ENCODE assay signal across 19 cellular contexts in genomic region chr19:38721496-38721895, GRCh38. TPM values are rescaled to one million over a fixed set of nuclear protein-coding genes. Genes with fewer than 3 reads are reported as not detected.
DNase-seq lines count a peak whose midpoint lies in the region; ATAC-seq and TF ChIP-seq lines count a peak whose summit lies in the region.
"Had no signal": no experiment of that assay in that cellular context is flagged by ENCODE, and none has a peak within 500 bp of the region (broad histone marks: within the 10 kb centered on the region; RNA-seq: fewer than 3 reads in every experiment).

No MANE protein-coding gene starts in this region.

- peak overlapping the region; percentile 42 for H3K14ac ChIP-seq in neuronal stem cell (ENCODE audit: low read length)

- H3K27me3 ChIP-seq in PC-9 (ENCODE audit: insufficient read depth, low read depth) (no peaks in the 10 kb centered on the region), duodenal mucosa (ENCODE audit: control insufficient read depth in 1 of 2, insufficient read depth in 2 of 2, low read length in 2 of 2) (no peaks in the 10 kb centered on the region), neuronal stem cell (ENCODE audit: control insufficient read depth in 3 of 3, insufficient read depth in 3 of 3, low read depth in 1 of 3, low read length in 3 of 3) (no peaks in the 10 kb centered on the region), thoracic aorta (replicated peaks; ENCODE audit: insufficient read depth) (no peaks in the 10 kb centered on the region)
- no peaks in the 10 kb centered on the region for H3K27me3 ChIP-seq in CD4-positive, alpha-beta T cell (ENCODE audit: control insufficient read depth, insufficient read depth, low read length)

- POLR2A ChIA-PET in PC-9 (lab: Charles Lee; ENCODE audit: unreplicated experiment) = no interaction called here
- POLR2A ChIA-PET in CD4-positive, alpha-beta T cell (lab: Charles Lee) = no interaction called here

- H3F3A ChIP-seq in PC-9 (ENCODE audit: insufficient read depth, low read depth) = peaks cover 62% of the 10 kb centered on the region

- no peak overlapping the region for H3K4me3 Mint-ChIP-seq in CD4-positive, alpha-beta T cell
- H3K4me3 Mint-ChIP-seq: activated naive CD4-positive, alpha-beta T cell treated with anti-CD3 and anti-CD28 coated beads, Interleukin-2, amount 10 ng/mL, durations not matched to agents 7 days and 5 days; CD4-positive, CD25-positive, alpha-beta regulatory T cell had no signal

- no peak overlapping the region for H2AFZ ChIP-seq in PC-9
- H2AFZ ChIP-seq in neuronal stem cell (ENCODE audit: low read length) = no peak overlapping the region

- H3K9ac ChIP-seq in duodenal mucosa (ENCODE audit: low read depth in 1 of 2, low read length in 2 of 2) (no peak overlapping the region), neuronal stem cell (ENCODE audit: low read depth, low read length, poor library complexity) (peak overlapping the region; percentile 73)

- H3K9me3 Mint-ChIP-seq in CD4-positive, alpha-beta T cell = no peaks in the 10 kb centered on the region
- H3K9me3 Mint-ChIP-seq: activated naive CD4-positive, alpha-beta T cell treated with anti-CD3 and anti-CD28 coated beads, Interleukin-2, amount 10 ng/mL, durations not matched to agents 7 days and 5 days; CD4-positive, CD25-positive, alpha-beta regulatory T cell had no signal

- CTCF ChIA-PET in PC-9 (lab: Charles Lee) = no interaction called here
- CTCF ChIA-PET in CD4-positive, alpha-beta T cell (lab: Charles Lee) = no interaction called here

- BruUV-seq in PC-9 (replicated peaks; lab: Mats Ljungman, UMichigan) = no TSS peak

- ATAC-seq in thoracic aorta (ENCODE audit: insufficient number of reproducible peaks, low FRiP score, low read depth) = no peak
- ATAC-seq in CD4-positive, alpha-beta T cell (ENCODE audit: poor library complexity) = no peak
- ATAC-seq in GM18519 (IDR thresholded peaks at IDR 0.05; ENCODE audit: low FRiP score, unreplicated experiment) = no peak
- ATAC-seq: HCT116 had no signal

- H3K36me3 Mint-ChIP-seq in CD4-positive, alpha-beta T cell (ENCODE audit: low read depth) = peaks cover 33% of the 10 kb centered on the region

- no CpG with 5 or more reads among the region's 20 CpGs for WGBS in neuronal stem cell (ENCODE audit: extremely low coverage in 2 of 2, insufficient read length in 2 of 2, insufficient replicate concordance in 1 of 2), 2 donors

- peaks cover 24% of the 10 kb centered on the region; the same call in 1 of the 2 replicates for H3K79me2 ChIP-seq in PC-9 (ENCODE audit: low read depth)

- no peak overlapping the region for H3K27ac Mint-ChIP-seq in CD4-positive, alpha-beta T cell
- H3K27ac Mint-ChIP-seq: activated naive CD4-positive, alpha-beta T cell treated with anti-CD3 and anti-CD28 coated beads, Interleukin-2, amount 10 ng/mL, durations not matched to agents 7 days and 5 days; CD4-positive, CD25-positive, alpha-beta regulatory T cell had no signal

- H2AK5ac ChIP-seq in neuronal stem cell (ENCODE audit: low read depth, low read length) = peak overlapping the region; percentile 90

- H2BK5ac ChIP-seq in neuronal stem cell (ENCODE audit: low read length) = peak overlapping the region; percentile 92

- H4K20me1 ChIP-seq in PC-9 (ENCODE audit: insufficient read depth) = peaks cover 5% of the 10 kb centered on the region; the same call in 1 of the 2 replicates

- no peaks in the 10 kb centered on the region for H3K9me2 ChIP-seq in PC-9 (ENCODE audit: insufficient read depth)

- peaks cover 60% of the 10 kb centered on the region for H3K36me3 ChIP-seq in PC-9 (ENCODE audit: low read depth)
- peaks cover 81 to 100% of the 10 kb centered on the region in 2 donors for H3K36me3 ChIP-seq in duodenal mucosa (ENCODE audit: control insufficient read depth in 1 of 2, insufficient read depth in 2 of 2, low read length in 2 of 2)
- peaks cover 69 to 100% of the 10 kb centered on the region in 2 donors for H3K36me3 ChIP-seq in neuronal stem cell (replicated peaks in 1 of 2; ENCODE audit: control insufficient read depth in 2 of 2, insufficient read depth in 2 of 2, low read length in 2 of 2)
- peaks cover 97% of the 10 kb centered on the region for H3K36me3 ChIP-seq in thoracic aorta

- H3K4me1 ChIP-seq in PC-9 (replicated peaks; ENCODE audit: insufficient read depth) (peaks cover 11% of the 10 kb centered on the region), duodenal mucosa (ENCODE audit: control insufficient read depth in 1 of 2, insufficient read depth in 2 of 2, low read length in 2 of 2) (no peaks in the 10 kb centered on the region), neuronal stem cell (ENCODE audit: control insufficient read depth in 2 of 2, insufficient read depth in 1 of 2, low read depth in 1 of 2, low read length in 2 of 2) (peaks cover 7 to 24% of the 10 kb centered on the region in 2 donors), thoracic aorta (ENCODE audit: control insufficient read depth in 1 of 2, low read depth in 2 of 2) (peaks cover 24 to 44% of the 10 kb centered on the region in 2 donors)

- peak overlapping the region; percentile 82 for H3K18ac ChIP-seq in neuronal stem cell (ENCODE audit: low read length)

- H3K79me1 ChIP-seq in neuronal stem cell (ENCODE audit: low read depth, low read length) = peaks cover 22% of the 10 kb centered on the region

- H2BK120ac ChIP-seq in neuronal stem cell (ENCODE audit: low read depth, low read length) = peak overlapping the region; percentile 84

- H3K4me1 Mint-ChIP-seq in CD4-positive, alpha-beta T cell (ENCODE audit: low read depth) = no peaks in the 10 kb centered on the region
- H3K4me1 Mint-ChIP-seq: activated naive CD4-positive, alpha-beta T cell treated with anti-CD3 and anti-CD28 coated beads, Interleukin-2, amount 10 ng/mL, durations not matched to agents 7 days and 5 days; CD4-positive, CD25-positive, alpha-beta regulatory T cell had no signal

- peak overlapping the region; percentile 87 for H3K23ac ChIP-seq in neuronal stem cell (ENCODE audit: low read depth, low read length, poor library complexity)

- H3K4ac ChIP-seq in neuronal stem cell (ENCODE audit: low read length) = peak overlapping the region; percentile 87

- peak overlapping the region; percentile 56 for H4K8ac ChIP-seq in neuronal stem cell (ENCODE audit: low read depth, low read length)

- H3K4me3 ChIP-seq in PC-9 = no peak overlapping the region
- H3K4me3 ChIP-seq in duodenal mucosa (ENCODE audit: low read depth in 1 of 2, low read length in 2 of 2) = no peak overlapping the region
- no peak overlapping the region for H3K4me3 ChIP-seq in neuronal stem cell (ENCODE audit: low read length in 2 of 2)
- no peak overlapping the region for H3K4me3 ChIP-seq in thoracic aorta
- H3K4me3 ChIP-seq: smooth muscle cell had no signal

- intact Hi-C loops in PC-9 (cut with micrococcal nuclease; ENCODE audit: unreplicated experiment) = no loop called here
- intact Hi-C loops in CD4-positive, alpha-beta T cell (cut with DNase I, micrococcal nuclease) = no loop called here

- DNase-seq in PC-9 = no peak
- no peak for DNase-seq in neuronal stem cell (ENCODE audit: low spot score)
- DNase-seq in thoracic aorta (ENCODE audit: low spot score) = no peak
- DNase-seq in mesenteric fat pad (ENCODE audit: low spot score) = no peak
- no peak for DNase-seq in CD4-positive, alpha-beta T cell
- DNase-seq in HT-29 (ENCODE audit: low spot score) = no peak
- DNase-seq: activated CD8-positive, alpha-beta memory T cell treated with anti-CD3 and anti-CD28 coated beads, Interleukin-2, amount 50 U/mL, for 4 hours; activated naive CD4-positive, alpha-beta T cell treated with anti-CD3 and anti-CD28 coated beads, Interleukin-2, amount 10 ng/mL, durations not matched to agents 7 days and 5 days; CD4-positive, CD25-positive, alpha-beta regulatory T cell; NCI-H187 treated with DMSO at 0.1 percent for 48 hours; NCI-H510A treated with DMSO at 0.1 percent for 48 hours had no signal

- TF ChIP-seq CTCF in PC-9 (conservative IDR thresholded peaks at IDR 0.05) (no peak), thoracic aorta (IDR thresholded peaks at IDR 0.05) (no peak)
- no peak for TF ChIP-seq CTCF in CD4-positive, alpha-beta T cell (IDR thresholded peaks at IDR 0.05)

- H3K4me2 ChIP-seq in PC-9 (no peak overlapping the region), neuronal stem cell (ENCODE audit: insufficient read depth, low read length, poor library complexity, severe bottlenecking) (peak overlapping the region; percentile 32)
- H3K4me2 ChIP-seq: smooth muscle cell had no signal

- H4K91ac ChIP-seq in neuronal stem cell (ENCODE audit: low read depth, low read length, poor library complexity) = peak overlapping the region; percentile 95

- H3K27ac ChIP-seq in PC-9 (0 out of 2 replicates have a peak overlapping the region, but pooled peaks have one; percentile 80), duodenal mucosa (ENCODE audit: low read depth, low read length) (peak overlapping the region; percentile 48), neuronal stem cell (replicated peaks; ENCODE audit: low read length) (peak overlapping the region; percentile 75), thoracic aorta (peak overlapping the region; percentile 84 to 93)
- H3K27ac ChIP-seq in CD4-positive, alpha-beta T cell (ENCODE audit: low read depth, low read length) = no peak overlapping the region
- H3K27ac ChIP-seq: HL-60 had no signal

- H2BK15ac ChIP-seq in neuronal stem cell (ENCODE audit: low read length) = peak overlapping the region; percentile 71

- peak overlapping the region; percentile 65 for H2BK12ac ChIP-seq in neuronal stem cell (ENCODE audit: low read length)

- H3K9me3 ChIP-seq in PC-9 (ENCODE audit: insufficient read depth, low read depth) = no peaks in the 10 kb centered on the region
- H3K9me3 ChIP-seq in duodenal mucosa (ENCODE audit: control insufficient read depth in 1 of 2, low read length in 2 of 2) = no peaks in the 10 kb centered on the region
- no peaks in the 10 kb centered on the region for H3K9me3 ChIP-seq in neuronal stem cell (replicated peaks in 1 of 2; ENCODE audit: control insufficient read depth in 2 of 2, insufficient read depth in 1 of 2, low read depth in 1 of 2, low read length in 2 of 2)
- H3K9me3 ChIP-seq in thoracic aorta = no peaks in the 10 kb centered on the region
- H3K9me3 ChIP-seq in CD4-positive, alpha-beta T cell (ENCODE audit: control insufficient read depth, low read length) = no peaks in the 10 kb centered on the region

- H3K27me3 Mint-ChIP-seq in CD4-positive, alpha-beta T cell = no peaks in the 10 kb centered on the region
- H3K27me3 Mint-ChIP-seq: activated naive CD4-positive, alpha-beta T cell treated with anti-CD3 and anti-CD28 coated beads, Interleukin-2, amount 10 ng/mL, durations not matched to agents 7 days and 5 days; CD4-positive, CD25-positive, alpha-beta regulatory T cell had no signal

RNA-seq across cellular contexts. Expression of gene CAPN12, which starts 22.8 kb away (rescaled TPM):
- total RNA-seq in PC-9 (2021) (38.4 and 43.9 TPM in 2 replicates), thoracic aorta (1 to 10 TPM in 1 of 2 donors, under 1 TPM in 1; 0.81 to 2.1 TPM), mesenteric fat pad (1.3 TPM)
- 5.6 TPM for polyA plus RNA-seq in neuronal stem cell (2013, experiment 1 of 2)
- polyA plus RNA-seq in neuronal stem cell (2013, experiment 2 of 2) = 5.2 TPM
- total RNA-seq in CD4-positive, alpha-beta T cell = 1 to 10 TPM; 1.6 to 2.0 TPM
- total RNA-seq in HT-29 (2014; rRNA removed; shearing (Covaris generic)) = 50.6 and 53.9 TPM in 2 replicates
- total RNA-seq: Daoy had no signal
- polyA plus RNA-seq: neural cell had no signal

RNA-seq across cellular contexts. Expression of gene LGALS7, which starts 51.8 kb away (rescaled TPM):
- total RNA-seq in PC-9 (2021) (1.7 and 2.1 TPM in 2 replicates), thoracic aorta (not detected), mesenteric fat pad (not detected)
- polyA plus RNA-seq in neuronal stem cell (2013, experiment 1 of 2) = 0.18 TPM
- not detected for polyA plus RNA-seq in neuronal stem cell (2013, experiment 2 of 2)
- total RNA-seq in CD4-positive, alpha-beta T cell = not detected
- 1.5 TPM in 1 of 2 replicates, not detected in the other for total RNA-seq in HT-29 (2014; rRNA removed; shearing (Covaris generic))
- total RNA-seq: CD4-positive, CD25-positive, alpha-beta regulatory T cell; Daoy; smooth muscle cell; subcutaneous adipose tissue had no signal
- polyA plus RNA-seq: CD4-positive, CD25-positive, alpha-beta regulatory T cell; neural cell; smooth muscle cell had no signal

Comparison
In these comparisons a context has a peak if more than half of its experiments do, and no peak if none do; other contexts are left out.
1. RNA of gene CAPN12, which starts 22.8 kb away (total RNA-seq): 50.6 to 53.9 TPM in HT-29 and 38.4 to 43.9 TPM in PC-9; 0.81 to 2.1 TPM in thoracic aorta, 1.6 to 2.0 TPM in CD4-positive, alpha-beta T cell and 1.3 TPM in mesenteric fat pad (single experiment); every median in the first group is over 10 times any median in the second.